21 cellular contexts compared by ENCODE assay signal in genomic region chr11:100467821-100468508, GRCh38.
DNase-seq lines count a peak whose midpoint lies in the region; ATAC-seq and TF ChIP-seq lines count a peak whose summit lies in the region.
"Had no signal": no experiment of that assay in that cellular context is flagged by ENCODE, and none has a peak within 500 bp of the region (broad histone marks: within the 10 kb centered on the region; RNA-seq: fewer than 3 reads in every experiment).

No MANE protein-coding gene starts in this region.

- TF ChIP-seq CTCF in PC-3 (conservative IDR thresholded peaks at IDR 0.05; ENCODE audit: low read depth, low read length) = no peak

- H3K9me3 ChIP-seq in PC-3 (ENCODE audit: low read length) (no peaks in the 10 kb centered on the region), skeletal muscle satellite cell (replicated peaks; ENCODE audit: low read length) (no peaks in the 10 kb centered on the region)
- H3K9me3 ChIP-seq: neutrophil, SK-N-SH, thoracic aorta had no signal

- H3K36me3 ChIP-seq in PC-3 (ENCODE audit: low read depth, low read length) (no peaks in the 10 kb centered on the region), skeletal muscle satellite cell (ENCODE audit: insufficient read depth, low read length) (no peaks in the 10 kb centered on the region)
- H3K36me3 ChIP-seq: left ventricle myocardium inferior, neutrophil, thoracic aorta had no signal

- H3K9ac ChIP-seq in PC-3 (ENCODE audit: low read length) = no peak overlapping the region
- H3K9ac ChIP-seq in skeletal muscle satellite cell (ENCODE audit: low read depth, low read length) = no peak overlapping the region
- H3K9ac ChIP-seq: SK-N-SH had no signal

- H3K4me2 ChIP-seq in PC-3 (ENCODE audit: low read length) (peak overlapping the region; percentile 70), skeletal muscle satellite cell (ENCODE audit: low read length) (peak overlapping the region; percentile 20)
- H3K4me2 ChIP-seq: SK-N-SH had no signal

- ATAC-seq in HG02885 (IDR thresholded peaks at IDR 0.05; ENCODE audit: poor library complexity, unreplicated experiment) (peak; percentile 54), PC-3 (no peak)
- ATAC-seq: esophagus mucosa; stimulated activated memory B cell treated with anti-CD40 and anti-IgM and Interleukin-4, amounts not matched to agents 10 μg/mL and 1 μg/mL and 100 μg/mL, for 72 hours had no signal

- peak overlapping the region; percentile 22 for H2AFZ ChIP-seq in PC-3 (ENCODE audit: low read length)

- H3K4me3 ChIP-seq in PC-3 (ENCODE audit: low read length) (peak overlapping the region; percentile 52), skeletal muscle satellite cell (ENCODE audit: low read length) (no peak overlapping the region)
- H3K4me3 ChIP-seq: left ventricle myocardium inferior, thoracic aorta had no signal

- BruUV-seq in PC-3 (replicated peaks; lab: Mats Ljungman, UMichigan) = no TSS peak

- H3F3A ChIP-seq in PC-3 (ENCODE audit: low read length, unreplicated experiment) = no peaks in the 10 kb centered on the region

- DNase-seq in DMS53 (lab: John Stamatoyannopoulos, UW) (peak; percentile 7), DMS53 treated with DMSO at 0.1 percent for 48 hours (lab: John Stamatoyannopoulos, UW; ENCODE audit: unreplicated experiment) (no peak), PC-3 (no peak), mesenteric fat pad (ENCODE audit: low spot score) (no peak), HCEC 1CT (no peak), NCI-H774 (lab: John Stamatoyannopoulos, UW) (no peak)
- DNase-seq: activated CD4-positive, CD25-positive, alpha-beta regulatory T cell treated with anti-CD3 and anti-CD28 coated beads, Interleukin-2, amount 50 U/mL, for 72 hours; amygdala; caudate nucleus; left ventricle myocardium inferior; NCI-H187; NCI-H446 treated with DMSO at 0.1 percent for 48 hours; SK-N-SH; T-helper 9 cell had no signal

- H4K20me1 ChIP-seq in PC-3 (ENCODE audit: low read length) = no peaks in the 10 kb centered on the region

- H3K27me3 ChIP-seq in PC-3 (ENCODE audit: low read length) (peaks cover 70% of the 10 kb centered on the region), skeletal muscle satellite cell (ENCODE audit: control insufficient read depth, insufficient read depth, low read length) (no peaks in the 10 kb centered on the region)
- H3K27me3 ChIP-seq: neutrophil had no signal

- intact Hi-C loops in PC-3 (cut with micrococcal nuclease) = no loop called here

- CTCF ChIA-PET in PC-3 (lab: Charles Lee) = no interaction called here

- H3K4me1 ChIP-seq in PC-3 (ENCODE audit: insufficient read depth, low read length) (no peaks in the 10 kb centered on the region), skeletal muscle satellite cell (ENCODE audit: control insufficient read depth, insufficient read depth, low read length) (no peaks in the 10 kb centered on the region)

- POLR2A ChIA-PET in PC-3 (lab: Charles Lee; ENCODE audit: unreplicated experiment) = no interaction called here

- no peaks in the 10 kb centered on the region for H3K79me2 ChIP-seq in PC-3 (ENCODE audit: low read length)

- no peaks in the 10 kb centered on the region for H3K9me2 ChIP-seq in PC-3 (replicated peaks; ENCODE audit: low read length)
- H3K9me2 ChIP-seq: SK-N-SH had no signal

- no peak overlapping the region for H3K27ac ChIP-seq in PC-3 (ENCODE audit: low read length)
- H3K27ac ChIP-seq: 22Rv1, left ventricle myocardium inferior, neutrophil, thoracic aorta had no signal
